Comparison of ENCODE assay signal across 8 cellular contexts in genomic region chr5:100731768-100732167, GRCh38.
DNase-seq lines count a peak whose midpoint lies in the region; ATAC-seq and TF ChIP-seq lines count a peak whose summit lies in the region.

No MANE protein-coding gene starts in this region.

- DNase-seq in CD4-positive, alpha-beta T cell, result peak in 1 of 10 experiments; percentile 1
- DNase-seq in T-helper 17 cell (no peak), inferior parietal cortex (ENCODE audit: extremely low spot score) (no peak), NCI-H82 (lab: John Stamatoyannopoulos, UW) (no peak), islet precursor cell (no peak)

- peak overlapping the region; percentile 75 for H3K4me3 Mint-ChIP-seq in CD4-positive, alpha-beta T cell
- H3K4me3 Mint-ChIP-seq in T-helper 17 cell, result peak overlapping the region; percentile 85
- peak overlapping the region; percentile 68 for H3K4me3 Mint-ChIP-seq in stimulated activated memory B cell treated with anti-CD40 and anti-IgM and Interleukin-4, amounts not matched to agents 10 μg/mL and 1 μg/mL and 100 μg/mL, for 72 hours

- no peak for TF ChIP-seq CTCF in CD4-positive, alpha-beta T cell (IDR thresholded peaks at IDR 0.05)

- no peaks in the 10 kb centered on the region for H3K36me3 Mint-ChIP-seq in CD4-positive, alpha-beta T cell (ENCODE audit: low read depth)
- no peaks in the 10 kb centered on the region for H3K36me3 Mint-ChIP-seq in T-helper 17 cell (ENCODE audit: low read depth)
- H3K36me3 Mint-ChIP-seq in stimulated activated memory B cell treated with anti-CD40 and anti-IgM and Interleukin-4, amounts not matched to agents 10 μg/mL and 1 μg/mL and 100 μg/mL, for 72 hours, result no peaks in the 10 kb centered on the region

- H3K27ac ChIP-seq in CD4-positive, alpha-beta T cell (ENCODE audit: low read depth, low read length), result no peak overlapping the region

- CTCF ChIA-PET in CD4-positive, alpha-beta T cell (lab: Charles Lee), result no interaction called here

- intact Hi-C loops in CD4-positive, alpha-beta T cell (cut with DNase I, micrococcal nuclease), result loop anchor here in 1 of 2 experiments (5.0 kb wide), 1 partner anchor 171 kb away; the partner anchor contains the start of gene ST8SIA4

- H3K9me3 Mint-ChIP-seq in CD4-positive, alpha-beta T cell, result no peaks in the 10 kb centered on the region
- H3K9me3 Mint-ChIP-seq in stimulated activated memory B cell treated with anti-CD40 and anti-IgM and Interleukin-4, amounts not matched to agents 10 μg/mL and 1 μg/mL and 100 μg/mL, for 72 hours, result no peaks in the 10 kb centered on the region

- no peaks in the 10 kb centered on the region for H3K27me3 ChIP-seq in CD4-positive, alpha-beta T cell (ENCODE audit: control insufficient read depth, insufficient read depth, low read length)

- no peaks in the 10 kb centered on the region for H3K27me3 Mint-ChIP-seq in CD4-positive, alpha-beta T cell
- no peaks in the 10 kb centered on the region for H3K27me3 Mint-ChIP-seq in T-helper 17 cell
- no peaks in the 10 kb centered on the region for H3K27me3 Mint-ChIP-seq in stimulated activated memory B cell treated with anti-CD40 and anti-IgM and Interleukin-4, amounts not matched to agents 10 μg/mL and 1 μg/mL and 100 μg/mL, for 72 hours

- peak overlapping the region; percentile 75 for H3K27ac Mint-ChIP-seq in CD4-positive, alpha-beta T cell
- peak overlapping the region; percentile 75 for H3K27ac Mint-ChIP-seq in T-helper 17 cell
- peak overlapping the region; percentile 50 for H3K27ac Mint-ChIP-seq in stimulated activated memory B cell treated with anti-CD40 and anti-IgM and Interleukin-4, amounts not matched to agents 10 μg/mL and 1 μg/mL and 100 μg/mL, for 72 hours

- POLR2A ChIA-PET in CD4-positive, alpha-beta T cell (lab: Charles Lee), result no interaction called here

- no peaks in the 10 kb centered on the region for H3K9me3 ChIP-seq in CD4-positive, alpha-beta T cell (ENCODE audit: control insufficient read depth, low read length)
- H3K9me3 ChIP-seq in T-helper 17 cell (ENCODE audit: control insufficient read depth, low read length, poor library complexity, severe bottlenecking), result no peaks in the 10 kb centered on the region

- ATAC-seq in CD4-positive, alpha-beta T cell (ENCODE audit: poor library complexity), result peak; percentile 95
- ATAC-seq in GM18873 (IDR thresholded peaks at IDR 0.05; ENCODE audit: low FRiP score, unreplicated experiment) (peak; percentile 95), HG03045 (IDR thresholded peaks at IDR 0.05; ENCODE audit: unreplicated experiment) (peak; percentile 99), T-helper 17 cell (peak; percentile 89)
- ATAC-seq in stimulated activated memory B cell treated with anti-CD40 and anti-IgM and Interleukin-4, amounts not matched to agents 10 μg/mL and 1 μg/mL and 100 μg/mL, for 72 hours, result peak; percentile 65

- peaks cover 10% of the 10 kb centered on the region for H3K4me1 Mint-ChIP-seq in CD4-positive, alpha-beta T cell (ENCODE audit: low read depth)
- peaks cover 6% of the 10 kb centered on the region for H3K4me1 Mint-ChIP-seq in T-helper 17 cell
- peaks cover 6% of the 10 kb centered on the region for H3K4me1 Mint-ChIP-seq in stimulated activated memory B cell treated with anti-CD40 and anti-IgM and Interleukin-4, amounts not matched to agents 10 μg/mL and 1 μg/mL and 100 μg/mL, for 72 hours
